ENCODE assay signal across 1 cellular context in the genomic region with DNA sequence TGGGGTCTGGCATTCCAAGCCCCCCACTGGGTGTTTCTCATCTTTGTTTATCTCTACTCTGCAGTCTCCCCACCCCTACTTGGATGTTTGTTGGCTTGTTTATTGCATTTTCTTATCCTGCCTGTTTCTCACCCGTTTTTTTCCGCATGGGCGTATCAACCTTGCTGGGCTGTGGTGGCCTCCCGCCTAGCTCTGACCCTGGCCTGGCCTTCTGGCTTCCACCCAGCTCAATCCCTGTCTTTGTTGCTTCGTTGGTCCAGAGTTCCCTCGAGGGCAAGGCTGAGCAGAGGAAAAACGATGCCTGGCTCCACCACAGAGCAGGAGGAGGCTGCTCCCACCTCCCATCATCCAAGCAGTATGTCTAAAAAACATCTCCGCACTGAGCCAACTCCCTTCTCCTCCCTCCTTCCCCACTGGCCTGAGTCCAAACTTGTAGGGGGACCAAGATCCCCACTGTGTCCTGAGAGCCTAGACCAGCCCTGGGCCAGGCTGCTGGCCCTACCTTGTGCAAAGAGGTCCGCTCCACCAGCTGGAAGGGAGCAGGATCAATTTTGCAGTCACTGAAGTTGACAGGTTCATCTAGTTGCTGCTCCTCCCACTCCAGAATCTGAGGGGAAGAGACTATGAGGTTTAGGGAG.
TF ChIP-seq lines count a peak whose summit lies in the region.

No MANE protein-coding gene starts in this region.

TF ChIP-seq in K562, 482 proteins besides CTCF, POLR2A, EP300 and RAD21:
- TF ChIP-seq JUND (IDR thresholded peaks at IDR 0.05; ENCODE audit: borderline replicate concordance, low read depth, low read length), result no peak
- no peak for TF ChIP-seq JUND (tag; IDR thresholded peaks at IDR 0.05; ENCODE audit: borderline replicate concordance, low read depth, low read length)
- TF ChIP-seq NFIC (IDR thresholded peaks at IDR 0.05), result peak; percentile 37
